In genomic region chr6:67811239-67812037, GRCh38 we compare ENCODE assay signal across 23 cellular contexts.
"Had no signal": no experiment of that assay in that cellular context is flagged by ENCODE, and none has a peak within 500 bp of the region (broad histone marks: within the 10 kb centered on the region; RNA-seq: fewer than 3 reads in every experiment).

No MANE protein-coding gene starts in this region.

- H3K27ac ChIP-seq: colonic mucosa, esophagus muscularis mucosa, gastrocnemius medialis, heart left ventricle, hepatocyte, neural progenitor cell, parathyroid adenoma, right atrium auricular region, sigmoid colon, testis, tibial artery had no signal

- H3K4me1 ChIP-seq: colonic mucosa, esophagus muscularis mucosa, gastrocnemius medialis, heart left ventricle, neural progenitor cell, parathyroid adenoma, right atrium auricular region, sigmoid colon, testis, tibial artery had no signal

- H3K4me3 ChIP-seq: colonic mucosa, esophagus muscularis mucosa, gastrocnemius medialis, heart left ventricle, hepatocyte, lung, mucosa of descending colon, neural progenitor cell, right atrium auricular region, sigmoid colon, testis, tibial artery had no signal

- H2AFZ ChIP-seq: hepatocyte, neural progenitor cell, parathyroid adenoma had no signal

- H3K27me3 ChIP-seq: colonic mucosa, esophagus muscularis mucosa, gastrocnemius medialis, heart left ventricle, hepatocyte, neural progenitor cell, right atrium auricular region, sigmoid colon, testis, tibial artery had no signal

- H3K9me3 ChIP-seq: testis had no signal

- FAIRE-seq: endothelial cell of umbilical vein, kidney had no signal

- DNase-seq: colonic mucosa; effector memory CD4-positive, alpha-beta T cell; gastrocnemius medialis; heart left ventricle; kidney; mesenchymal stem cell; mucosa of descending colon; naive B cell; sigmoid colon; stimulated activated CD4-positive, alpha-beta T cell treated with anti-CD3 and anti-CD28 coated beads, Interleukin-4, amount 100 ng/mL, for 4 hours; stimulated activated naive CD8-positive, alpha-beta T cell treated with anti-CD3 and anti-CD28 coated beads, Interleukin-15, Interleukin-2, amounts not matched to agents 100 U/mL and 50 U/mL, for 24 hours; substantia nigra; testis; tibial artery had no signal

- H3K9ac ChIP-seq: neural progenitor cell, parathyroid adenoma had no signal

- H3K79me2 ChIP-seq: hepatocyte, parathyroid adenoma had no signal

- H3K36me3 ChIP-seq: colonic mucosa, esophagus muscularis mucosa, gastrocnemius medialis, heart left ventricle, neural progenitor cell, right atrium auricular region, sigmoid colon, tibial artery had no signal

- ATAC-seq: gastrocnemius medialis; heart left ventricle; left lobe of liver; mucosa of descending colon; stimulated activated memory B cell treated with anti-CD40 and anti-IgM and Interleukin-4, amounts not matched to agents 10 μg/mL and 1 μg/mL and 100 μg/mL, for 72 hours; stimulated activated naive CD8-positive, alpha-beta T cell treated with anti-CD3 and anti-CD28 coated beads, Interleukin-15, Interleukin-2, amounts not matched to agents 100 U/mL and 50 U/mL, for 24 hours had no signal

- H3K4me2 ChIP-seq: hepatocyte, neural progenitor cell had no signal
